ENCODE assay signal across 1 cellular context in genomic region chr5:181237758-181238385, GRCh38.
TF ChIP-seq lines count a peak whose summit lies in the region.

No MANE protein-coding gene starts in this region.

TF ChIP-seq in K562, 482 proteins besides CTCF, POLR2A, EP300 and RAD21:
- TF ChIP-seq, protein P1, sequence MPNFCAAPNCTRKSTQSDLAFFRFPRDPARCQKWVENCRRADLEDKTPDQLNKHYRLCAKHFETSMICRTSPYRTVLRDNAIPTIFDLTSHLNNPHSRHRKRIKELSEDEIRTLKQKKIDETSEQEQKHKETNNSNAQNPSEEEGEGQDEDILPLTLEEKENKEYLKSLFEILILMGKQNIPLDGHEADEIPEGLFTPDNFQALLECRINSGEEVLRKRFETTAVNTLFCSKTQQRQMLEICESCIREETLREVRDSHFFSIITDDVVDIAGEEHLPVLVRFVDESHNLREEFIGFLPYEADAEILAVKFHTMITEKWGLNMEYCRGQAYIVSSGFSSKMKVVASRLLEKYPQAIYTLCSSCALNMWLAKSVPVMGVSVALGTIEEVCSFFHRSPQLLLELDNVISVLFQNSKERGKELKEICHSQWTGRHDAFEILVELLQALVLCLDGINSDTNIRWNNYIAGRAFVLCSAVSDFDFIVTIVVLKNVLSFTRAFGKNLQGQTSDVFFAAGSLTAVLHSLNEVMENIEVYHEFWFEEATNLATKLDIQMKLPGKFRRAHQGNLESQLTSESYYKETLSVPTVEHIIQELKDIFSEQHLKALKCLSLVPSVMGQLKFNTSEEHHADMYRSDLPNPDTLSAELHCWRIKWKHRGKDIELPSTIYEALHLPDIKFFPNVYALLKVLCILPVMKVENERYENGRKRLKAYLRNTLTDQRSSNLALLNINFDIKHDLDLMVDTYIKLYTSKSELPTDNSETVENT (CRISPR knock-in tag; IDR thresholded peaks at IDR 0.05), result peak; percentile 59; the same call in 1 of the 2 replicates
- TF ChIP-seq ATF7 (IDR thresholded peaks at IDR 0.05) (no peak), ILF3 (IDR thresholded peaks at IDR 0.05; ENCODE audit: borderline replicate concordance) (0 out of 2 replicates have a peak, but pooled peaks have one; percentile 9), E2F1 (CRISPR knock-in tag; IDR thresholded peaks at IDR 0.05) (0 out of 2 replicates have a peak, but pooled peaks have one; percentile 24), CBX1 (IDR thresholded peaks at IDR 0.05; ENCODE audit: low read depth) (no peak), POLR2AphosphoS5 (IDR thresholded peaks at IDR 0.05; ENCODE audit: control insufficient read depth, insufficient read depth, low read depth, low read length) (peak; percentile 38), PHB (CRISPR knock-in tag; IDR thresholded peaks at IDR 0.05) (0 out of 2 replicates have a peak, but pooled peaks have one; percentile 37), JUNB (CRISPR knock-in tag; conservative IDR thresholded peaks at IDR 0.05) (no peak), HDGF (IDR thresholded peaks at IDR 0.05) (no peak), POLR2G (IDR thresholded peaks at IDR 0.05; ENCODE audit: low read depth, low read length) (peak; percentile 48; the same call in 1 of the 2 replicates), SREBF2 (CRISPR knock-in tag; IDR thresholded peaks at IDR 0.05) (peak; percentile 20; the same call in 1 of the 2 replicates), HEY1 (CRISPR knock-in tag; IDR thresholded peaks at IDR 0.05; ENCODE audit: borderline replicate concordance) (no peak), SAFB (IDR thresholded peaks at IDR 0.05; ENCODE audit: borderline replicate concordance, low read depth, low read length) (no peak)
